In genomic region chr3:188077160-188077812, GRCh38 we compare ENCODE assay signal across 17 cellular contexts.
DNase-seq lines count a peak whose midpoint lies in the region; ATAC-seq and TF ChIP-seq lines count a peak whose summit lies in the region.
"Had no signal": no experiment of that assay in that cellular context is flagged by ENCODE, and none has a peak within 500 bp of the region (broad histone marks: within the 10 kb centered on the region; RNA-seq: fewer than 3 reads in every experiment).

No MANE protein-coding gene starts in this region.

- WGBS in psoas muscle, 3 donors, result 32 to 65% (median 52%) methylated on average over 8 of the region's 8 CpGs

- ATAC-seq in Right ventricle myocardium inferior (peak; percentile 82), left cardiac atrium (peak; percentile 56 to 60), psoas muscle (peak in 3 of 4 donors; percentile 77 to 83 (median 79))
- ATAC-seq: stimulated activated naive CD8-positive, alpha-beta T cell treated with anti-CD3 and anti-CD28 coated beads, Interleukin-15, amount 100 ng/mL, for 72 hours had no signal

- H3K4me3 ChIP-seq in psoas muscle, result no peak overlapping the region
- H3K4me3 ChIP-seq in vagina, result no peak overlapping the region
- H3K4me3 ChIP-seq: hepatocyte, smooth muscle cell had no signal

- no peak for TF ChIP-seq CTCF in psoas muscle (IDR thresholded peaks at IDR 0.05)
- TF ChIP-seq CTCF in vagina (IDR thresholded peaks at IDR 0.05), result no peak

- H3K27me3 ChIP-seq in psoas muscle (ENCODE audit: insufficient read depth in 3 of 3, low read length in 2 of 3) (no peaks in the 10 kb centered on the region), vagina (no peaks in the 10 kb centered on the region)
- H3K27me3 ChIP-seq: hepatocyte had no signal

- H3K27ac ChIP-seq in psoas muscle, result peak overlapping the region; percentile 30
- peak overlapping the region; percentile 32 for H3K27ac ChIP-seq in vagina
- H3K27ac ChIP-seq: hepatocyte had no signal

- no peaks in the 10 kb centered on the region for H3K9me3 ChIP-seq in psoas muscle
- H3K9me3 ChIP-seq in vagina, result no peaks in the 10 kb centered on the region

- TF ChIP-seq POLR2A in vagina (IDR thresholded peaks at IDR 0.05), result no peak

- no peak for DNase-seq in Right ventricle myocardium inferior (ENCODE audit: missing footprints)
- DNase-seq in cardiac septum (ENCODE audit: low spot score), result no peak
- peak; percentile 24 for DNase-seq in left cardiac atrium
- peak; percentile 53 to 82 for DNase-seq in psoas muscle
- peak in 1 of 2 donors; percentile 87 for DNase-seq in vagina (ENCODE audit: extremely low spot score in 2 of 2)
- DNase-seq in OCI-M2 (lab: John Stamatoyannopoulos, UW; ENCODE audit: unreplicated experiment), result no peak
- DNase-seq in NK-92 (lab: John Stamatoyannopoulos, UW; ENCODE audit: unreplicated experiment), result no peak
- DNase-seq in ecto neural progenitor cell (ENCODE audit: low spot score), result no peak
- DNase-seq: activated B cell treated with CpG ODN at 0.5 μM for 24 hours; activated CD8-positive, alpha-beta memory T cell treated with anti-CD3 and anti-CD28 coated beads, Interleukin-2, amount 50 U/mL, for 48 hours; cerebellar nuclear complex; EL; H9; NCI-H2081 treated with DMSO at 0.1 percent for 48 hours; stimulated activated naive CD8-positive, alpha-beta T cell treated with anti-CD3 and anti-CD28 coated beads, Interleukin-15, amount 100 ng/mL, for 72 hours had no signal

- intact Hi-C loops in Right ventricle myocardium inferior (cut with DNase I) (no loop called here), cardiac septum (cut with DNase I) (no loop called here), left cardiac atrium (cut with DNase I) (no loop called here), psoas muscle (cut with DNase I) (no loop called here), vagina (cut with DNase I) (no loop called here)

- H3K36me3 ChIP-seq in psoas muscle (ENCODE audit: insufficient read depth in 1 of 2, low read depth in 1 of 2) (no peaks in the 10 kb centered on the region), vagina (no peaks in the 10 kb centered on the region)

- H3K4me1 ChIP-seq in psoas muscle (peaks cover 10% of the 10 kb centered on the region), vagina (no peaks in the 10 kb centered on the region)

Comparison
In these comparisons a context has a peak if more than half of its experiments do, and no peak if none do; other contexts are left out.
1. DNase-seq: peak in left cardiac atrium (single experiment) and psoas muscle (2 of 2); none in Right ventricle myocardium inferior (single experiment), cardiac septum (single experiment), OCI-M2 (single experiment), NK-92 (single experiment) and ecto neural progenitor cell (single experiment).
2. Peak in every context shown above with its lines, with median percentiles within 50 percentile points of each other: ATAC-seq.